In the genomic region with DNA sequence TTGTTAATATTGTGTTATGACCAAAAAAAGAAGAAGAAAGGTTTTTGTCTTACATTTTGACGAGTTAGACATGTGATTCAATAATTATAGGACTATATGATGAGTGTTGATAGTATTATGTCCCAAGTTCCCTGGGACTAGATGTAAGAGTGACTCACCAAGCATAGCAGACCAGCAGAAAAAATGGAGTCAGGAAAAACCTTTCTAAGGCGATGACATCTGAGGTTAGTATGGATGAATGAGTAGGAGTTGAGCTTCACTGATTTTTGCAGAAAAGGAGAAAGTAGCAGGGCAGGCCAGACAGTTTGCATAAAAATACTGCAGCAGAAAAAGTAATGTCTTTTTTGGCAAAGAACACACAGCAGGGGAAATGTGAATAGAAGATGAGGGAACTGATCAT, we compare ENCODE assay signal across 26 cellular contexts.
DNase-seq lines count a peak whose midpoint lies in the region; TF ChIP-seq lines count a peak whose summit lies in the region.
"Had no signal": no experiment of that assay in that cellular context is flagged by ENCODE, and none has a peak within 500 bp of the region (broad histone marks: within the 10 kb centered on the region; RNA-seq: fewer than 3 reads in every experiment).

No MANE protein-coding gene starts in this region.

- no peak for TF ChIP-seq CTCF in astrocyte of the cerebellum (IDR thresholded peaks at IDR 0.05; ENCODE audit: low read depth, low read length, missing control alignments)
- no peak for TF ChIP-seq CTCF in fibroblast of the aortic adventitia (IDR thresholded peaks at IDR 0.05; ENCODE audit: insufficient read depth, low read length)
- no peak for TF ChIP-seq CTCF in GM13977 (IDR thresholded peaks at IDR 0.05; ENCODE audit: extremely low read depth, insufficient read depth, missing control alignments)

- in situ Hi-C loops in astrocyte of the cerebellum (cut with HindIII; ENCODE audit: low sequenced_read_pairs) (no loop called here), GM13977 (cut with MboI; ENCODE audit: low pct_unique_long_range_greater_than_20kb, low sequenced_read_pairs, unreplicated experiment) (no loop called here)

- H3K4me3 ChIP-seq in astrocyte of the cerebellum (ENCODE audit: low read depth, low read length) (no peak overlapping the region), fibroblast of the aortic adventitia (ENCODE audit: low read depth, low read length) (no peak overlapping the region)
- H3K4me3 ChIP-seq: adrenal gland, left lung, psoas muscle, uterus had no signal

- DNase-seq in HT1080 (ENCODE audit: low read depth), result peak; percentile 10
- peak; percentile 16 for DNase-seq in astrocyte of the cerebellum (ENCODE audit: low read depth)
- peak; percentile 9 for DNase-seq in fibroblast of the aortic adventitia (ENCODE audit: low read depth)
- DNase-seq in stromal cell of bone marrow (ENCODE audit: low read depth), result peak; percentile 12
- no peak for DNase-seq in GM13977 (ENCODE audit: low spot score)
- no peak for DNase-seq in NAMALWA (ENCODE audit: low spot score)
- no peak for DNase-seq in NCI-H1092 (lab: John Stamatoyannopoulos, UW)
- DNase-seq: activated B cell treated with CpG ODN at 0.5 μM for 24 hours; activated CD4-positive, alpha-beta T cell treated with anti-CD3 and anti-CD28 coated beads, Interleukin-2, amount 50 U/mL, for 1 hour; activated naive CD4-positive, alpha-beta T cell treated with anti-CD3 and anti-CD28 coated beads for 36 hours; activated T-cell treated with anti-CD3 and anti-CD28 coated beads, Interleukin-2, amount 50 U/mL, for 48 hours; adrenal gland; AML-193; CD4-positive, alpha-beta T cell; dermis blood vessel endothelial cell; GOT3; Karpas-422; left lung; NCI-H526; NK-92 treated with Interleukin-12 subunit alpha and Interleukin-12 subunit beta, amount 100 ng/mL, for 24 hours; psoas muscle; SHP77 treated with DMSO at 0.1 percent for 48 hours; stimulated activated naive CD4-positive, alpha-beta T cell treated with Interleukin-2 at 50 U/mL for 16 hours; SW 1271; T1000; uterus had no signal

Comparison
In these comparisons a context has a peak if more than half of its experiments do, and no peak if none do; other contexts are left out.
1. DNase-seq: peak in HT1080 (single experiment), astrocyte of the cerebellum (single experiment), fibroblast of the aortic adventitia (single experiment) and stromal cell of bone marrow (single experiment); none in GM13977 (single experiment), NAMALWA (single experiment) and NCI-H1092 (single experiment).